In genomic region chr6:137799950-137800568, GRCh38 we compare ENCODE assay signal across 8 cellular contexts.
DNase-seq lines count a peak whose midpoint lies in the region; ATAC-seq and TF ChIP-seq lines count a peak whose summit lies in the region.

No MANE protein-coding gene starts in this region.

- peaks cover 4% of the 10 kb centered on the region; the same call in 1 of the 2 replicates for H3K9me3 Mint-ChIP-seq in WTC11
- no peaks in the 10 kb centered on the region for H3K9me3 Mint-ChIP-seq in mesothelial cell of epicardium

- no peaks in the 10 kb centered on the region for H3K36me3 Mint-ChIP-seq in WTC11
- no peaks in the 10 kb centered on the region for H3K36me3 Mint-ChIP-seq in mesothelial cell of epicardium

- H3K9me3 ChIP-seq in KOPT-K1 (ENCODE audit: insufficient read depth, low read length, poor library complexity, severe bottlenecking) (no peaks in the 10 kb centered on the region), thymus (ENCODE audit: control insufficient read depth) (no peaks in the 10 kb centered on the region)

- CTCF ChIA-PET in WTC11 (lab: Charles Lee), result interaction anchor here (0.5 to 3.1 kb wide), 33 partner anchors 9 to 1442 kb away, joined by 3 to 25 read pairs (median 4); partner anchors contain the start of gene TNFAIP3

- H3K4me3 Mint-ChIP-seq in WTC11 (no peak overlapping the region), mesothelial cell of epicardium (no peak overlapping the region)

- H3K27ac Mint-ChIP-seq in WTC11 (no peak overlapping the region), mesothelial cell of epicardium (no peak overlapping the region)

- no peaks in the 10 kb centered on the region for H3K36me3 ChIP-seq in KOPT-K1 (ENCODE audit: insufficient read depth, low read length)
- no peaks in the 10 kb centered on the region for H3K36me3 ChIP-seq in thymus (ENCODE audit: control insufficient read depth, insufficient read depth)

- H3K4me3 ChIP-seq in thymus (ENCODE audit: low read length), result no peak overlapping the region

- ATAC-seq in GM18498 (IDR thresholded peaks at IDR 0.05; ENCODE audit: unreplicated experiment), result peak; percentile 67
- peak; percentile 76 for ATAC-seq in WTC11

- POLR2A ChIA-PET in WTC11 (lab: Charles Lee), result no interaction called here

- TF ChIP-seq CTCF in WTC11 (IDR thresholded peaks at IDR 0.05) (no peak), mesothelial cell of epicardium (IDR thresholded peaks at IDR 0.05; ENCODE audit: unreplicated experiment) (peak; percentile 25)

- no peaks in the 10 kb centered on the region for H3K27me3 ChIP-seq in thymus (ENCODE audit: control insufficient read depth, insufficient read depth)

- DNase-seq in ACHN (peak; percentile 62), WTC11 (ENCODE audit: low spot score) (no peak), dedifferentiated amniotic fluid mesenchymal stem cell (ENCODE audit: extremely low spot score) (peak; percentile 37), mesothelial cell of epicardium (ENCODE audit: low spot score in 2 of 2, unreplicated experiment in 2 of 2) (no peak), NCI-H2081 treated with DMSO at 0.1 percent for 48 hours (lab: John Stamatoyannopoulos, UW) (no peak)

- H3K27ac ChIP-seq in KOPT-K1 (ENCODE audit: low read depth, low read length, poor library complexity, severe bottlenecking), result peak overlapping the region; percentile 58
- H3K27ac ChIP-seq in thymus (ENCODE audit: low read depth), result peak overlapping the region; percentile 10

- 94% methylated on average over 3 of the region's 3 CpGs for WGBS in thymus

- in situ Hi-C loops in ACHN (cut with HindIII; ENCODE audit: low pct_ligation_motif_present, low pct_unique_long_range_greater_than_20kb, low sequenced_read_pairs), result no loop called here

- peaks cover 29% of the 10 kb centered on the region for H3K4me1 ChIP-seq in thymus (ENCODE audit: control insufficient read depth, insufficient read depth, low read length)

- H3K4me1 Mint-ChIP-seq in WTC11, result peaks cover 4% of the 10 kb centered on the region
- peaks cover 38% of the 10 kb centered on the region for H3K4me1 Mint-ChIP-seq in mesothelial cell of epicardium

- H3K27me3 Mint-ChIP-seq in WTC11 (ENCODE audit: low read depth) (no peaks in the 10 kb centered on the region), mesothelial cell of epicardium (ENCODE audit: low read depth) (no peaks in the 10 kb centered on the region)

TF ChIP-seq in WTC11, 78 proteins besides CTCF, POLR2A, EP300 and RAD21:
- TF ChIP-seq MXD4 (CRISPR knock-in tag; IDR thresholded peaks at IDR 0.05; ENCODE audit: borderline replicate concordance) (no peak), FOXP1 (CRISPR knock-in tag; IDR thresholded peaks at IDR 0.05; ENCODE audit: borderline replicate concordance) (no peak), ZNF512 (CRISPR knock-in tag; IDR thresholded peaks at IDR 0.05; ENCODE audit: borderline replicate concordance) (no peak), ZNF138 (CRISPR knock-in tag; conservative IDR thresholded peaks at IDR 0.05) (no peak), MYBL2 (CRISPR knock-in tag; IDR thresholded peaks at IDR 0.05) (no peak)

Comparison
In these comparisons a context has a peak if more than half of its experiments do, and no peak if none do; other contexts are left out.
1. DNase-seq: peak in ACHN (single experiment) and dedifferentiated amniotic fluid mesenchymal stem cell (single experiment); none in WTC11 (single experiment), mesothelial cell of epicardium (0 of 2) and NCI-H2081 treated with DMSO at 0.1 percent for 48 hours (single experiment).